Comparison of ENCODE assay signal across 9 cellular contexts in genomic region chr11:66326261-66327111, GRCh38. TPM values are rescaled to one million over a fixed set of nuclear protein-coding genes. Genes with fewer than 3 reads are reported as not detected.
DNase-seq lines count a peak whose midpoint lies in the region; ATAC-seq and TF ChIP-seq lines count a peak whose summit lies in the region.
"Had no signal": no experiment of that assay in that cellular context is flagged by ENCODE, and none has a peak within 500 bp of the region (broad histone marks: within the 10 kb centered on the region; RNA-seq: fewer than 3 reads in every experiment).

No MANE protein-coding gene starts in this region.

- no peak for TF ChIP-seq CTCF in OCI-LY3 (IDR thresholded peaks at IDR 0.05; ENCODE audit: low read depth, low read length)
- TF ChIP-seq CTCF in coronary artery (IDR thresholded peaks at IDR 0.05) = no peak

- H3K4me2 ChIP-seq in OCI-LY3 (ENCODE audit: low read length) = no peak overlapping the region

- peak overlapping the region in 8 of 10 donors; percentile 26 to 74 (median 65) for H3K4me3 Mint-ChIP-seq in naive thymus-derived CD8-positive, alpha-beta T cell

- no peaks in the 10 kb centered on the region for H3K36me3 ChIP-seq in OCI-LY3 (replicated peaks; ENCODE audit: low read depth, low read length)

- no peaks in the 10 kb centered on the region for H4K20me1 ChIP-seq in OCI-LY3 (ENCODE audit: insufficient read depth, low read length)

- peak overlapping the region; percentile 81 to 96 (median 91) for H3K27ac Mint-ChIP-seq in naive thymus-derived CD8-positive, alpha-beta T cell

- no peaks in the 10 kb centered on the region for H3K79me2 ChIP-seq in OCI-LY3 (ENCODE audit: low read length)

- H3K27me3 Mint-ChIP-seq in naive thymus-derived CD8-positive, alpha-beta T cell = no peaks in the 10 kb centered on the region

- H3K27ac ChIP-seq in OCI-LY3 (ENCODE audit: low read length) (no peak overlapping the region), coronary artery (peak overlapping the region; percentile 37 to 89)

- peaks cover 21% of the 10 kb centered on the region for H3K4me1 ChIP-seq in OCI-LY3 (ENCODE audit: low read length)

- H3K9me3 ChIP-seq in OCI-LY3 (ENCODE audit: insufficient read depth, low read length) = no peaks in the 10 kb centered on the region

- H3K27me3 ChIP-seq in OCI-LY3 (ENCODE audit: low read depth, low read length) = no peaks in the 10 kb centered on the region

- H3K36me3 Mint-ChIP-seq in naive thymus-derived CD8-positive, alpha-beta T cell = no peaks in the 10 kb centered on the region

- no peaks in the 10 kb centered on the region for H3K9me3 Mint-ChIP-seq in naive thymus-derived CD8-positive, alpha-beta T cell

- ATAC-seq in naive thymus-derived CD8-positive, alpha-beta T cell = peak; percentile 54 to 56

- peaks cover 36 to 68% (median 60%) of the 10 kb centered on the region in 4 donors for H3K4me1 Mint-ChIP-seq in naive thymus-derived CD8-positive, alpha-beta T cell

- peak; percentile 61 for DNase-seq in AG08396 (ENCODE audit: low spot score)
- DNase-seq in coronary artery (ENCODE audit: low spot score) = no peak
- DNase-seq in naive thymus-derived CD8-positive, alpha-beta T cell = peak in 5 of 10 donors; percentile 41 to 75 (median 45)
- no peak for DNase-seq in foreskin melanocyte
- DNase-seq in NCI-H748 treated with DMSO at 0.1 percent for 48 hours (lab: John Stamatoyannopoulos, UW) = no peak
- no peak for DNase-seq in Kasumi-1 (lab: John Stamatoyannopoulos, UW)
- DNase-seq in NCI-H1930 (lab: John Stamatoyannopoulos, UW) = no peak

- H2AFZ ChIP-seq in OCI-LY3 (ENCODE audit: low read depth, low read length) = 0 out of 2 replicates have a peak overlapping the region, but pooled peaks have one; percentile 8

- no peak overlapping the region for H3K9ac ChIP-seq in OCI-LY3 (ENCODE audit: low read length)

- H3K4me3 ChIP-seq in OCI-LY3 (ENCODE audit: low read length) = no peak overlapping the region
- H3K4me3 ChIP-seq in coronary artery = peak overlapping the region; percentile 21
- H3K4me3 ChIP-seq: SK-N-MC had no signal

- POLR2A ChIA-PET in naive thymus-derived CD8-positive, alpha-beta T cell (lab: Charles Lee) = interaction anchor here (0.6 to 4.0 kb wide), 7 partner anchors 9 to 68 kb away, joined by 3 to 126 read pairs (median 3); partner anchors contain the start of genes CD248 and SLC29A2

RNA-seq across cellular contexts. Expression of gene CD248, which starts 9.6 kb away (rescaled TPM):
- total RNA-seq in naive thymus-derived CD8-positive, alpha-beta T cell = 10 to 100 TPM; 37.0 to 41.3 TPM
- 100 to 1,000 TPM in 2 of 3 donors, 10 to 100 TPM in 1; 43.8 to 128 (median 114) TPM for polyA plus RNA-seq in naive thymus-derived CD8-positive, alpha-beta T cell

RNA-seq across cellular contexts. Expression of gene RIN1, which starts 9.7 kb away (rescaled TPM):
- 1 to 10 TPM; 7.6 to 8.0 TPM for total RNA-seq in naive thymus-derived CD8-positive, alpha-beta T cell
- polyA plus RNA-seq in naive thymus-derived CD8-positive, alpha-beta T cell = 1 to 10 TPM; 2.7 to 6.5 (median 3.7) TPM

RNA-seq across cellular contexts. Expression of gene BRMS1, which starts 18.4 kb away (rescaled TPM):
- total RNA-seq in naive thymus-derived CD8-positive, alpha-beta T cell = 10 to 100 TPM; 47.6 to 48.8 TPM
- 10 to 100 TPM; 61.7 to 65.8 (median 63.6) TPM for polyA plus RNA-seq in naive thymus-derived CD8-positive, alpha-beta T cell

RNA-seq across cellular contexts. Expression of gene B4GAT1, which starts 20.9 kb away (rescaled TPM):
- total RNA-seq in naive thymus-derived CD8-positive, alpha-beta T cell = 1 to 10 TPM; 7.2 to 7.5 TPM
- polyA plus RNA-seq in naive thymus-derived CD8-positive, alpha-beta T cell = 10 to 100 TPM in 1 of 3 donors, 1 to 10 TPM in 2; 7.1 to 12.1 (median 8.5) TPM

RNA-seq across cellular contexts. Expression of gene TMEM151A, which starts 34.8 kb away (rescaled TPM):
- under 1 TPM in 1 of 2 experiments, not detected in 1; 0.13 TPM for total RNA-seq in naive thymus-derived CD8-positive, alpha-beta T cell
- not detected for polyA plus RNA-seq in naive thymus-derived CD8-positive, alpha-beta T cell
